Comparison of ENCODE assay signal across 1 cellular context in genomic region chr6:43634702-43635303, GRCh38.
TF ChIP-seq lines count a peak whose summit lies in the region.

No MANE protein-coding gene starts in this region.

TF ChIP-seq in HCT116, 20 proteins besides CTCF, POLR2A, EP300 and RAD21:
- no peak for TF ChIP-seq YY1 (IDR thresholded peaks at IDR 0.05; ENCODE audit: extremely low read depth, insufficient replicate concordance, low read depth, low read length)
- no peak for TF ChIP-seq CEBPB (IDR thresholded peaks at IDR 0.05; ENCODE audit: low read depth)
- TF ChIP-seq SIN3A (IDR thresholded peaks at IDR 0.05; ENCODE audit: low read depth): no peak
- TF ChIP-seq SP1 (IDR thresholded peaks at IDR 0.05; ENCODE audit: low read depth): no peak
- no peak for TF ChIP-seq ZFX (IDR thresholded peaks at IDR 0.05)
- TF ChIP-seq ELF1 (IDR thresholded peaks at IDR 0.05; ENCODE audit: borderline replicate concordance, low read depth): no peak
- no peak for TF ChIP-seq SRF (IDR thresholded peaks at IDR 0.05; ENCODE audit: low read depth)
- no peak for TF ChIP-seq EGR1 (IDR thresholded peaks at IDR 0.05; ENCODE audit: low read depth)
- no peak for TF ChIP-seq ATF3 (IDR thresholded peaks at IDR 0.05)
- TF ChIP-seq FOSL1 (IDR thresholded peaks at IDR 0.05; ENCODE audit: low read depth): no peak
- no peak for TF ChIP-seq REST (IDR thresholded peaks at IDR 0.05; ENCODE audit: low read depth)
- no peak for TF ChIP-seq EZH2phosphoT487 (IDR thresholded peaks at IDR 0.05; ENCODE audit: borderline replicate concordance)
- no peak for TF ChIP-seq CBX3 (IDR thresholded peaks at IDR 0.05; ENCODE audit: low read depth)
- TF ChIP-seq EZH2 (IDR thresholded peaks at IDR 0.05): no peak
- TF ChIP-seq ZNF274 (IDR thresholded peaks at IDR 0.05; ENCODE audit: low read depth, low read length): no peak
- no peak for TF ChIP-seq POLR2AphosphoS5 (IDR thresholded peaks at IDR 0.05; ENCODE audit: low read depth, low read length)
- no peak for TF ChIP-seq MAX (IDR thresholded peaks at IDR 0.05)
- TF ChIP-seq ZBTB33 (IDR thresholded peaks at IDR 0.05; ENCODE audit: extremely low read depth, insufficient replicate concordance, low read length): no peak
- no peak for TF ChIP-seq TCF7L2 (IDR thresholded peaks at IDR 0.05; ENCODE audit: borderline replicate concordance, extremely low read depth, insufficient read depth, insufficient read length)
